ENCODE assay signal across 22 cellular contexts in the genomic region with DNA sequence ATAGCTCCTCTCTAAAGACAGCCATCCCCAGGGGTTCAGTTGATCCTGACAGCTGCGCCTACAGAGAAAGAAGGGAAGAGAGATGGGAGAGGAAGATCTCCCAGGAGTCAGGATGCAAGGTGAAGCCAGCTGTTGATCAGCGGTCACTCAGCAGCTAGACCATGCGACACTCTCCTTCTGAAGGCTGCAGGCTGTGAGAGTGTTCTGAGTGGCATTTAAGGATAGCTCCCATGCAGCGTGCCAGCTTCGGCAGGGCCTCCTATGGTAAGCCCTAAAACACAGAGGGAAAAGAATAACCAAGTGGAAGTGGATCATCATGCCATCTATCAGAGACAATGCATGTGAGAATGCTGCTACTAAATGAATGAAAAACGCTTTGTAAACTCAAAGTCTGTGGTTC.
DNase-seq lines count a peak whose midpoint lies in the region; ATAC-seq and TF ChIP-seq lines count a peak whose summit lies in the region.
"Had no signal": no experiment of that assay in that cellular context is flagged by ENCODE, and none has a peak within 500 bp of the region (broad histone marks: within the 10 kb centered on the region; RNA-seq: fewer than 3 reads in every experiment).

No MANE protein-coding gene starts in this region.

- H3K4me1 ChIP-seq in Caco-2 (peaks cover 24% of the 10 kb centered on the region), right atrium auricular region (peaks cover 0 to 48% of the 10 kb centered on the region in 2 donors), skeletal muscle tissue (ENCODE audit: control insufficient read depth in 3 of 3, insufficient read depth in 3 of 3, low read length in 3 of 3) (peaks cover 37 to 47% (median 39%) of the 10 kb centered on the region in 3 donors), body of pancreas (no peaks in the 10 kb centered on the region)

- no peak overlapping the region for H3K4me3 ChIP-seq in Caco-2 (ENCODE audit: low read depth, low read length)
- H3K4me3 ChIP-seq in right atrium auricular region: no peak overlapping the region
- no peak overlapping the region for H3K4me3 ChIP-seq in skeletal muscle tissue (ENCODE audit: low read length in 3 of 3)
- H3K4me3 ChIP-seq in body of pancreas: no peak overlapping the region
- H3K4me3 ChIP-seq: BLaER1 treated with 17β-estradiol and CSF1 and Interleukin-3, amounts not matched to agents 10 nM and 100 nM; GM23338; SJSA1 had no signal

- H3K9ac ChIP-seq in skeletal muscle tissue (ENCODE audit: low read depth in 1 of 3, low read length in 3 of 3): no peak overlapping the region
- H3K9ac ChIP-seq: BLaER1 treated with 17β-estradiol and CSF1 and Interleukin-3, amounts not matched to agents 10 nM and 100 nM had no signal

- intact Hi-C loops in Caco-2 (cut with micrococcal nuclease; ENCODE audit: unreplicated experiment) (loop anchor here (5.0 kb wide), 2 partner anchors 133 to 198 kb away; a partner anchor contains a TSS), Right ventricle myocardium superior (cut with DNase I) (no loop called here), body of pancreas (cut with DNase I) (no loop called here)

- no TSS peak for BruUV-seq in Caco-2 (replicated peaks; lab: Mats Ljungman, UMichigan)

- H3K27ac ChIP-seq in right atrium auricular region (peak overlapping the region; percentile 3 to 63), skeletal muscle tissue (ENCODE audit: low read depth, low read length) (peak overlapping the region; percentile 3), body of pancreas (no peak overlapping the region)
- H3K27ac ChIP-seq: BLaER1 treated with 17β-estradiol and CSF1 and Interleukin-3, amounts not matched to agents 10 nM and 100 nM; SJSA1 had no signal

- H3K4me3 Mint-ChIP-seq in Caco-2 (ENCODE audit: unreplicated experiment): no peak overlapping the region
- H3K4me3 Mint-ChIP-seq: CD4-positive, alpha-beta T cell; GM23338; H9 had no signal

- H3K9me3 Mint-ChIP-seq in Caco-2 (ENCODE audit: unreplicated experiment): peaks cover 13% of the 10 kb centered on the region
- H3K9me3 Mint-ChIP-seq: CD4-positive, alpha-beta T cell had no signal

- H3K27ac Mint-ChIP-seq in Caco-2 (ENCODE audit: unreplicated experiment): peak overlapping the region; percentile 30
- H3K27ac Mint-ChIP-seq: CD4-positive, alpha-beta T cell; GM23338; H9 had no signal

- peaks cover 24% of the 10 kb centered on the region for H3K4me1 Mint-ChIP-seq in Caco-2 (ENCODE audit: low read depth, unreplicated experiment)
- H3K4me1 Mint-ChIP-seq: GM23338, H9 had no signal

- no peaks in the 10 kb centered on the region for H3K27me3 ChIP-seq in Caco-2 (replicated peaks; ENCODE audit: control insufficient read depth, insufficient read depth, low read length)
- no peaks in the 10 kb centered on the region for H3K27me3 ChIP-seq in right atrium auricular region
- no peaks in the 10 kb centered on the region for H3K27me3 ChIP-seq in skeletal muscle tissue (ENCODE audit: control insufficient read depth in 3 of 3, insufficient read depth in 3 of 3, low read length in 3 of 3)
- no peaks in the 10 kb centered on the region for H3K27me3 ChIP-seq in body of pancreas
- H3K27me3 ChIP-seq: BLaER1 treated with 17β-estradiol and CSF1 and Interleukin-3, amounts not matched to agents 10 nM and 100 nM; SJSA1 had no signal

- CTCF ChIA-PET in Caco-2 (lab: Charles Lee): no interaction called here

- no peak for TF ChIP-seq POLR2A in body of pancreas (IDR thresholded peaks at IDR 0.05)

- no peaks in the 10 kb centered on the region; the same call in 1 of the 2 replicates for H3K36me3 ChIP-seq in Caco-2 (ENCODE audit: control insufficient read depth, insufficient read depth, low read length)
- no peaks in the 10 kb centered on the region for H3K36me3 ChIP-seq in right atrium auricular region
- no peaks in the 10 kb centered on the region for H3K36me3 ChIP-seq in skeletal muscle tissue (ENCODE audit: control insufficient read depth in 3 of 3, insufficient read depth in 3 of 3, low read length in 3 of 3)
- no peaks in the 10 kb centered on the region for H3K36me3 ChIP-seq in body of pancreas (replicated peaks in 1 of 2; ENCODE audit: insufficient read depth in 1 of 2, low read depth in 2 of 2)
- H3K36me3 ChIP-seq: BLaER1 treated with 17β-estradiol and CSF1 and Interleukin-3, amounts not matched to agents 10 nM and 100 nM; SJSA1 had no signal

- peaks cover 13% of the 10 kb centered on the region for H3K36me3 Mint-ChIP-seq in Caco-2 (ENCODE audit: insufficient read depth, unreplicated experiment)

- peaks cover 6% of the 10 kb centered on the region; the same call in 1 of the 2 replicates for H3K9me3 ChIP-seq in Caco-2
- H3K9me3 ChIP-seq in right atrium auricular region: no peaks in the 10 kb centered on the region
- H3K9me3 ChIP-seq in skeletal muscle tissue (ENCODE audit: control insufficient read depth in 3 of 3, low read length in 3 of 3): no peaks in the 10 kb centered on the region
- H3K9me3 ChIP-seq in body of pancreas: no peaks in the 10 kb centered on the region
- H3K9me3 ChIP-seq: SJSA1 had no signal

- POLR2A ChIA-PET in Caco-2 (lab: Charles Lee): no interaction called here

- TF ChIP-seq CTCF in Caco-2 (IDR thresholded peaks at IDR 0.05; ENCODE audit: insufficient read depth in 1 of 2, low read depth in 1 of 2, low read length in 1 of 2, severe bottlenecking in 1 of 2, unreplicated experiment in 1 of 2): no peak
- no peak for TF ChIP-seq CTCF in right atrium auricular region (IDR thresholded peaks at IDR 0.05)
- TF ChIP-seq CTCF in body of pancreas (IDR thresholded peaks at IDR 0.05): no peak

- no peak for DNase-seq in Caco-2
- DNase-seq in Right ventricle myocardium superior: peak; percentile 67
- no peak for DNase-seq in right atrium auricular region (ENCODE audit: low spot score)
- DNase-seq in T1000 (lab: John Stamatoyannopoulos, UW): no peak
- DNase-seq in body of pancreas: no peak
- no peak for DNase-seq in NCI-H510A (lab: John Stamatoyannopoulos, UW)
- DNase-seq: CD4-positive, alpha-beta T cell; DMS53; H9; KBM-7; NCI-H1105; NCI-H1436 treated with DMSO at 0.1 percent for 48 hours; NCI-H187 treated with DMSO at 0.1 percent for 48 hours; NCI-H2171 treated with DMSO at 0.1 percent for 48 hours; NCI-H446; NCI-H82; NK-92 treated with Interleukin-12 subunit alpha and Interleukin-12 subunit beta, amount 100 ng/mL, for 24 hours; PC-3 had no signal

- H3K27me3 Mint-ChIP-seq in Caco-2 (ENCODE audit: insufficient read depth, unreplicated experiment): no peaks in the 10 kb centered on the region
- H3K27me3 Mint-ChIP-seq: CD4-positive, alpha-beta T cell had no signal

- WGBS in body of pancreas, 2 donors: 79 to 81% methylated on average over 6 of the region's 6 CpGs

- peak; percentile 61 for ATAC-seq in Right ventricle myocardium superior (ENCODE audit: poor library complexity)
- ATAC-seq in body of pancreas: no peak
- ATAC-seq: GM23338, PC-3 had no signal

Comparison
In these comparisons a context has a peak if more than half of its experiments do, and no peak if none do; other contexts are left out.
1. H3K27ac ChIP-seq: peak in right atrium auricular region (2 of 2) and skeletal muscle tissue (single experiment); none in body of pancreas (0 of 4).